Comparison of ENCODE assay signal across 7 cellular contexts in genomic region chr11:450809-451451, GRCh38. TPM values are rescaled to one million over a fixed set of nuclear protein-coding genes. Genes with fewer than 3 reads are reported as not detected.
A peak's percentile ranks its signal among the peaks of the same experiment; 100 is the strongest.
DNase-seq lines count a peak whose midpoint lies in the region; ATAC-seq, FAIRE-seq and TF ChIP-seq lines count a peak whose summit lies in the region.

No MANE protein-coding gene starts in this region.

- H3K27ac ChIP-seq in HUES64 (ENCODE audit: low read depth, low read length) (no peak overlapping the region), SJCRH30 (peak overlapping the region; percentile 25), testis (peak overlapping the region; percentile 27 to 99)

- H3K9me3 ChIP-seq in HUES64 (ENCODE audit: insufficient read depth, low read depth, low read length), result no peaks in the 10 kb centered on the region
- no peaks in the 10 kb centered on the region for H3K9me3 ChIP-seq in SJCRH30 (replicated peaks)
- no peaks in the 10 kb centered on the region for H3K9me3 ChIP-seq in testis

- DNase-seq in GM13977 (ENCODE audit: low spot score), result peak; percentile 77
- DNase-seq in SJCRH30, result peak; percentile 59 to 73
- DNase-seq in activated naive CD4-positive, alpha-beta T cell treated with Interleukin-2 at 50 U/mL for 16 hours, result peak; percentile 78
- DNase-seq in frontal cortex (ENCODE audit: low spot score in 2 of 2), result peak; percentile 68 to 71
- DNase-seq in omental fat pad (ENCODE audit: low spot score), result no peak
- DNase-seq in testis, result peak; percentile 78

- H3K4me1 ChIP-seq in HUES64 (ENCODE audit: insufficient read depth, low read length) (peaks cover 7% of the 10 kb centered on the region; the same call in 1 of the 2 replicates), SJCRH30 (peaks cover 10% of the 10 kb centered on the region), testis (peaks cover 20% of the 10 kb centered on the region)

- H3K36me3 ChIP-seq in HUES64 (ENCODE audit: insufficient read depth, low read length) (peaks cover 23% of the 10 kb centered on the region), SJCRH30 (peaks cover 11% of the 10 kb centered on the region; the same call in 1 of the 2 replicates), testis (ENCODE audit: low read depth, missing control alignments) (no peaks in the 10 kb centered on the region)

- no peak for FAIRE-seq in frontal cortex (lab: Jason Lieb, UNC)

- H3K27me3 ChIP-seq in HUES64 (ENCODE audit: insufficient read depth, low read length), result no peaks in the 10 kb centered on the region
- H3K27me3 ChIP-seq in SJCRH30, result no peaks in the 10 kb centered on the region
- H3K27me3 ChIP-seq in testis, result no peaks in the 10 kb centered on the region

- ATAC-seq in omental fat pad (ENCODE audit: low FRiP score), result peak; percentile 12

- H3K4me3 ChIP-seq in HUES64 (ENCODE audit: low read length), result peak overlapping the region; percentile 86
- peak overlapping the region; percentile 76 for H3K4me3 ChIP-seq in SJCRH30
- H3K4me3 ChIP-seq in testis, result peak overlapping the region; percentile 84 to 97

- TF ChIP-seq CTCF in GM13977 (IDR thresholded peaks at IDR 0.05; ENCODE audit: extremely low read depth, insufficient read depth, missing control alignments), result peak; percentile 45
- no peak for TF ChIP-seq CTCF in omental fat pad (IDR thresholded peaks at IDR 0.05)
- no peak for TF ChIP-seq CTCF in testis (IDR thresholded peaks at IDR 0.05)

- H3K9ac ChIP-seq in HUES64 (ENCODE audit: low read depth, low read length), result peak overlapping the region; percentile 77

- TF ChIP-seq POLR2A in testis (IDR thresholded peaks at IDR 0.05), result no peak

- in situ Hi-C loops in GM13977 (cut with MboI; ENCODE audit: low pct_unique_long_range_greater_than_20kb, low sequenced_read_pairs, unreplicated experiment), result no loop called here

- 8% methylated on average over 46 of the region's 46 CpGs for WGBS in HUES64
- 0 to 2% methylated on average over 28 to 45 of the region's 46 CpGs for WGBS in testis, 2 donors

- intact Hi-C loops in testis (cut with DNase I; ENCODE audit: low total_unique reads), result no loop called here

RNA-seq across cellular contexts. Expression of gene PTDSS2, which starts 0.9 kb away (rescaled TPM):
- 25.7 TPM for polyA plus RNA-seq in HUES64 (2013, experiment 1 of 2)
- 24.5 TPM for polyA plus RNA-seq in HUES64 (2013, experiment 2 of 2)
- 30.9 and 34.4 TPM in 2 replicates for total RNA-seq in SJCRH30 (2014; rRNA removed; shearing (Covaris generic))
- total RNA-seq in frontal cortex (21.6 TPM), omental fat pad (10 to 100 TPM; 33.0 to 45.2 (median 39.0) TPM), testis (100 to 1,000 TPM; 107 to 160 TPM)
- polyA plus RNA-seq in testis (ENCODE audit: insufficient read depth, low read depth, low replicate concordance), result 116 TPM

RNA-seq across cellular contexts. Expression of gene ANO9, which starts 9.1 kb away (rescaled TPM):
- polyA plus RNA-seq in HUES64 (2013, experiment 1 of 2), result 2.9 TPM
- 3.7 TPM for polyA plus RNA-seq in HUES64 (2013, experiment 2 of 2)
- total RNA-seq in SJCRH30 (2014; rRNA removed; shearing (Covaris generic)), result 0.61 and 0.73 TPM in 2 replicates
- total RNA-seq in frontal cortex (not detected), omental fat pad (1 to 10 TPM in 3 of 4 donors, under 1 TPM in 1; 0.79 to 3.6 (median 3.1) TPM), testis (1 to 10 TPM; 1.9 to 2.9 TPM)
- polyA plus RNA-seq in testis (ENCODE audit: insufficient read depth, low read depth, low replicate concordance), result 1.6 TPM

RNA-seq across cellular contexts. Expression of gene SIGIRR, which starts 36.1 kb away (rescaled TPM):
- 18.0 TPM for polyA plus RNA-seq in HUES64 (2013, experiment 1 of 2)
- polyA plus RNA-seq in HUES64 (2013, experiment 2 of 2), result 18.8 TPM
- total RNA-seq in SJCRH30 (2014; rRNA removed; shearing (Covaris generic)), result not detected in 2 replicates
- total RNA-seq in frontal cortex (7.3 TPM), omental fat pad (10 to 100 TPM; 17.6 to 42.1 (median 31.0) TPM), testis (10 to 100 TPM; 39.3 to 43.8 TPM)
- 35.5 TPM for polyA plus RNA-seq in testis (ENCODE audit: insufficient read depth, low read depth, low replicate concordance)

RNA-seq across cellular contexts. Expression of gene RNH1, which starts 56.1 kb away (rescaled TPM):
- polyA plus RNA-seq in HUES64 (2013, experiment 1 of 2), result 28.2 TPM
- 29.7 TPM for polyA plus RNA-seq in HUES64 (2013, experiment 2 of 2)
- total RNA-seq in SJCRH30 (2014; rRNA removed; shearing (Covaris generic)), result 82.4 and 84.7 TPM in 2 replicates
- 38.7 TPM for total RNA-seq in frontal cortex
- total RNA-seq in omental fat pad, result 100 to 1,000 TPM; 218 to 259 (median 230) TPM
- 100 to 1,000 TPM; 210 to 264 TPM for total RNA-seq in testis
- polyA plus RNA-seq in testis (ENCODE audit: insufficient read depth, low read depth, low replicate concordance), result 211 TPM

RNA-seq across cellular contexts. Expression of gene PKP3, which starts 56.9 kb away (rescaled TPM):
- polyA plus RNA-seq in HUES64 (2013, experiment 1 of 2), result 1.4 TPM
- 1.6 TPM for polyA plus RNA-seq in HUES64 (2013, experiment 2 of 2)
- 0.18 TPM in 1 of 2 replicates, not detected in the other for total RNA-seq in SJCRH30 (2014; rRNA removed; shearing (Covaris generic))
- not detected for total RNA-seq in frontal cortex
- total RNA-seq in omental fat pad, result under 1 TPM in 3 of 4 donors, not detected in 1; 0.09 to 0.96 (median 0.95) TPM
- 1 to 10 TPM; 1.6 to 3.1 TPM for total RNA-seq in testis
- 1.2 TPM for polyA plus RNA-seq in testis (ENCODE audit: insufficient read depth, low read depth, low replicate concordance)
